8 cellular contexts compared by ENCODE assay signal in genomic region chr4:3073158-3074077, GRCh38. TPM values are rescaled to one million over a fixed set of nuclear protein-coding genes. Genes with fewer than 3 reads are reported as not detected.
A peak's percentile ranks its signal among the peaks of the same experiment; 100 is the strongest.
DNase-seq lines count a peak whose midpoint lies in the region; ATAC-seq lines count a peak whose summit lies in the region.

No MANE protein-coding gene starts in this region.

- peak overlapping the region; percentile 18 for H3K4me3 Mint-ChIP-seq in activated naive CD4-positive, alpha-beta T cell treated with anti-CD3 and anti-CD28 coated beads for 36 hours
- H3K4me3 Mint-ChIP-seq in activated T-helper 2 cell treated with anti-CD3 and anti-CD28 coated beads, Interferon-gamma antibody, Interleukin-2, Interleukin-4, amounts not matched to agents 10 μg/mL and 5 μg/mL and 100 μg/mL, durations not matched to agents 14 hours and 24 hours and 36 hours (ENCODE audit: low read depth): peak overlapping the region; percentile 17

- H3K4me3 ChIP-seq in iPS-20b (ENCODE audit: low read length): peak overlapping the region; percentile 78
- peak overlapping the region in 4 of 5 donors; percentile 68 to 80 (median 71) for H3K4me3 ChIP-seq in subcutaneous abdominal adipose tissue (ENCODE audit: low read depth in 1 of 5, low read length in 5 of 5)

- no peak overlapping the region for H3K27ac Mint-ChIP-seq in activated naive CD4-positive, alpha-beta T cell treated with anti-CD3 and anti-CD28 coated beads for 36 hours
- H3K27ac Mint-ChIP-seq in activated T-helper 2 cell treated with anti-CD3 and anti-CD28 coated beads, Interferon-gamma antibody, Interleukin-2, Interleukin-4, amounts not matched to agents 10 μg/mL and 5 μg/mL and 100 μg/mL, durations not matched to agents 14 hours and 24 hours and 36 hours: no peak overlapping the region

- H3K9me3 ChIP-seq in iPS-20b (ENCODE audit: insufficient read depth, low read depth, low read length) (no peaks in the 10 kb centered on the region), subcutaneous abdominal adipose tissue (ENCODE audit: control insufficient read depth in 5 of 5, low read length in 5 of 5) (no peaks in the 10 kb centered on the region)

- H3K27me3 Mint-ChIP-seq in activated naive CD4-positive, alpha-beta T cell treated with anti-CD3 and anti-CD28 coated beads for 36 hours (ENCODE audit: low read depth): no peaks in the 10 kb centered on the region
- no peaks in the 10 kb centered on the region for H3K27me3 Mint-ChIP-seq in activated T-helper 2 cell treated with anti-CD3 and anti-CD28 coated beads, Interferon-gamma antibody, Interleukin-2, Interleukin-4, amounts not matched to agents 10 μg/mL and 5 μg/mL and 100 μg/mL, durations not matched to agents 14 hours and 24 hours and 36 hours (ENCODE audit: low read depth)

- intact Hi-C loops in activated naive CD4-positive, alpha-beta T cell treated with anti-CD3 and anti-CD28 coated beads for 36 hours (cut with micrococcal nuclease): loop anchor here (1.0 kb wide), 6 partner anchors 12 to 882 kb away; partner anchors contain the start of genes GRK4 and NOP14
- intact Hi-C loops in activated T-helper 2 cell treated with anti-CD3 and anti-CD28 coated beads, Interferon-gamma antibody, Interleukin-2, Interleukin-4, amounts not matched to agents 10 μg/mL and 5 μg/mL and 100 μg/mL, durations not matched to agents 14 hours and 24 hours and 36 hours (cut with micrococcal nuclease): loop anchor here (1.0 to 10.0 kb wide), 6 partner anchors 26 to 1359 kb away; partner anchors contain the start of genes GRK4, NOP14 and SLBP

- H3K4me1 Mint-ChIP-seq in activated naive CD4-positive, alpha-beta T cell treated with anti-CD3 and anti-CD28 coated beads for 36 hours (ENCODE audit: low read depth): peaks cover 23% of the 10 kb centered on the region
- H3K4me1 Mint-ChIP-seq in activated T-helper 2 cell treated with anti-CD3 and anti-CD28 coated beads, Interferon-gamma antibody, Interleukin-2, Interleukin-4, amounts not matched to agents 10 μg/mL and 5 μg/mL and 100 μg/mL, durations not matched to agents 14 hours and 24 hours and 36 hours (ENCODE audit: low read depth): peaks cover 18% of the 10 kb centered on the region

- peak; percentile 17 for DNase-seq in activated naive CD4-positive, alpha-beta T cell treated with anti-CD3 and anti-CD28 coated beads for 36 hours
- no peak for DNase-seq in activated naive CD4-positive, alpha-beta T cell (lab: John Stamatoyannopoulos, UW)
- DNase-seq in activated T-helper 2 cell treated with anti-CD3 and anti-CD28 coated beads, Interferon-gamma antibody, Interleukin-2, Interleukin-4, amounts not matched to agents 10 μg/mL and 5 μg/mL and 100 μg/mL, durations not matched to agents 14 hours and 24 hours and 36 hours (ENCODE audit: low spot score): no peak
- DNase-seq in glomerular visceral epithelial cell (ENCODE audit: extremely low spot score) (no peak), GM19240 (ENCODE audit: insufficient read length, low spot score) (no peak)

- H3K27ac ChIP-seq in iPS-20b (ENCODE audit: low read length) (no peak overlapping the region), subcutaneous abdominal adipose tissue (ENCODE audit: low read depth, low read length) (no peak overlapping the region)

- H3K27me3 ChIP-seq in iPS-20b (ENCODE audit: insufficient read depth, low read length) (peaks cover 3% of the 10 kb centered on the region; the same call in 1 of the 2 replicates), subcutaneous abdominal adipose tissue (ENCODE audit: control insufficient read depth in 5 of 5, insufficient read depth in 4 of 5, low read length in 5 of 5) (no peaks in the 10 kb centered on the region)

- ATAC-seq in HG03135 (IDR thresholded peaks at IDR 0.05; ENCODE audit: unreplicated experiment): peak; percentile 17

- H3K36me3 ChIP-seq in iPS-20b (ENCODE audit: insufficient read depth, low read depth, low read length) (no peaks in the 10 kb centered on the region), subcutaneous abdominal adipose tissue (ENCODE audit: control insufficient read depth in 5 of 5, insufficient read depth in 5 of 5, low read length in 5 of 5) (no peaks in the 10 kb centered on the region)

- H3K36me3 Mint-ChIP-seq in activated naive CD4-positive, alpha-beta T cell treated with anti-CD3 and anti-CD28 coated beads for 36 hours (ENCODE audit: low read depth): peaks cover 1% of the 10 kb centered on the region
- H3K36me3 Mint-ChIP-seq in activated T-helper 2 cell treated with anti-CD3 and anti-CD28 coated beads, Interferon-gamma antibody, Interleukin-2, Interleukin-4, amounts not matched to agents 10 μg/mL and 5 μg/mL and 100 μg/mL, durations not matched to agents 14 hours and 24 hours and 36 hours (ENCODE audit: low read depth): peaks cover 4% of the 10 kb centered on the region

- H3K4me1 ChIP-seq in iPS-20b (ENCODE audit: insufficient read depth, low read length) (peaks cover 10% of the 10 kb centered on the region; the same call in 1 of the 2 replicates), subcutaneous abdominal adipose tissue (ENCODE audit: control insufficient read depth in 5 of 5, insufficient read depth in 5 of 5, low read length in 5 of 5) (peaks cover 0 to 32% (median 21%) of the 10 kb centered on the region in 5 donors)

- no peaks in the 10 kb centered on the region for H3K9me3 Mint-ChIP-seq in activated naive CD4-positive, alpha-beta T cell treated with anti-CD3 and anti-CD28 coated beads for 36 hours
- no peaks in the 10 kb centered on the region for H3K9me3 Mint-ChIP-seq in activated T-helper 2 cell treated with anti-CD3 and anti-CD28 coated beads, Interferon-gamma antibody, Interleukin-2, Interleukin-4, amounts not matched to agents 10 μg/mL and 5 μg/mL and 100 μg/mL, durations not matched to agents 14 hours and 24 hours and 36 hours

- CTCF ChIA-PET in activated naive CD4-positive, alpha-beta T cell treated with anti-CD3 and anti-CD28 coated beads for 36 hours (lab: Charles Lee): interaction anchor here (0.6 kb wide), 2 partner anchors 11 to 111 kb away, joined by 3 to 6 read pairs; no protein-coding TSS in a partner anchor

- H3K9ac ChIP-seq in iPS-20b (ENCODE audit: low read depth, low read length) (peak overlapping the region; percentile 67; the same call in 1 of the 2 replicates), subcutaneous abdominal adipose tissue (ENCODE audit: low read length in 5 of 5) (peak overlapping the region in 3 of 5 donors; percentile 60 to 73 (median 61))

RNA-seq across cellular contexts. Expression of gene HTT-AS, which starts 0.9 kb away (rescaled TPM):
- total RNA-seq in activated naive CD4-positive, alpha-beta T cell treated with anti-CD3 and anti-CD28 coated beads for 36 hours: not detected
- total RNA-seq in activated T-helper 2 cell treated with anti-CD3 and anti-CD28 coated beads, Interferon-gamma antibody, Interleukin-2, Interleukin-4, amounts not matched to agents 10 μg/mL and 5 μg/mL and 100 μg/mL, durations not matched to agents 14 hours and 24 hours and 36 hours: not detected in 2 replicates

RNA-seq across cellular contexts. Expression of gene HTT, which starts 1.1 kb away (rescaled TPM):
- 10 to 100 TPM; 91.6 to 94.1 TPM for total RNA-seq in activated naive CD4-positive, alpha-beta T cell treated with anti-CD3 and anti-CD28 coated beads for 36 hours
- total RNA-seq in activated T-helper 2 cell treated with anti-CD3 and anti-CD28 coated beads, Interferon-gamma antibody, Interleukin-2, Interleukin-4, amounts not matched to agents 10 μg/mL and 5 μg/mL and 100 μg/mL, durations not matched to agents 14 hours and 24 hours and 36 hours: 65.3 and 71.9 TPM in 2 replicates
